In genomic region chr16:26505501-26505900, GRCh38 we compare ENCODE assay signal across 22 cellular contexts.
"Had no signal": no experiment of that assay in that cellular context is flagged by ENCODE, and none has a peak within 500 bp of the region (broad histone marks: within the 10 kb centered on the region; RNA-seq: fewer than 3 reads in every experiment).

No MANE protein-coding gene starts in this region.

- H3K9ac ChIP-seq: KMS-11, SK-N-SH had no signal

- DNase-seq: IMR-90, Kasumi-1, MV-4-11, NCI-H1048, NCI-H1105 treated with DMSO at 0.1 percent for 48 hours, NCI-H1417 treated with DMSO at 0.1 percent for 48 hours, NCI-H146, NCI-H1694 treated with DMSO at 0.1 percent for 48 hours, NCI-H1930, NCI-H2081, NCI-H2107, NCI-H2227 treated with DMSO at 0.1 percent for 48 hours, NCI-H510A, NCI-H524 treated with DMSO at 0.1 percent for 48 hours, NCI-H69, NCI-H774, PC-3, SHP77, SK-N-SH, SW 1271 had no signal

- H3K4me2 ChIP-seq: KMS-11, SK-N-SH had no signal

- H3K27ac ChIP-seq: KMS-11, RWPE1 had no signal

- H3K9me3 ChIP-seq: SK-N-SH had no signal
